Comparison of ENCODE assay signal across 20 cellular contexts in genomic region chr3:184576457-184577240, GRCh38. TPM values are rescaled to one million over a fixed set of nuclear protein-coding genes. Genes with fewer than 3 reads are reported as not detected.
"Had no signal": no experiment of that assay in that cellular context is flagged by ENCODE, and none has a peak within 500 bp of the region (broad histone marks: within the 10 kb centered on the region; RNA-seq: fewer than 3 reads in every experiment).

No MANE protein-coding gene starts in this region.

- H3K27ac ChIP-seq: heart left ventricle, neutrophil, spleen, upper lobe of left lung, vagina had no signal

- H3K9me3 Mint-ChIP-seq: endodermal cell; natural killer cell; stimulated activated naive B cell treated with anti-CD40 and anti-IgM and Interleukin-4, amounts not matched to agents 10 μg/mL and 1 μg/mL and 100 μg/mL, for 72 hours had no signal

- H3K4me1 Mint-ChIP-seq: natural killer cell had no signal

- H3K36me3 ChIP-seq: neutrophil had no signal

- DNase-seq: cerebellar nuclear complex; dermis blood vessel endothelial cell; endodermal cell; foreskin melanocyte; heart left ventricle; hypothalamus; kidney glomerular epithelial cell; natural killer cell; spleen; stimulated activated CD4-positive, alpha-beta T cell treated with anti-CD3 and anti-CD28 coated beads, Interleukin-15, amount 100 ng/mL, for 24 hours; stimulated activated CD4-positive, alpha-beta T cell treated with anti-CD3 and anti-CD28 coated beads, Interleukin-1b, Interleukin-23, amount 100 ng/mL, for 48 hours; stimulated activated CD4-positive, alpha-beta T cell treated with anti-CD3 and anti-CD28 coated beads, Interleukin-4, amount 100 ng/mL, for 24 hours; stimulated activated naive B cell treated with anti-CD40 and anti-IgM and Interleukin-4, amounts not matched to agents 10 μg/mL and 1 μg/mL and 100 μg/mL, for 72 hours had no signal

- H3K4me3 Mint-ChIP-seq: endodermal cell; natural killer cell; stimulated activated naive B cell treated with anti-CD40 and anti-IgM and Interleukin-4, amounts not matched to agents 10 μg/mL and 1 μg/mL and 100 μg/mL, for 72 hours had no signal

- H3K9me3 ChIP-seq: heart left ventricle, neutrophil, spleen, upper lobe of left lung, vagina had no signal

- FAIRE-seq: colon, islet of Langerhans had no signal

- H3K4me3 ChIP-seq: heart left ventricle, spleen, upper lobe of left lung, vagina had no signal

- ATAC-seq: heart left ventricle; natural killer cell; sciatic nerve; stimulated activated naive B cell treated with anti-CD40 and anti-IgM and Interleukin-4, amounts not matched to agents 10 μg/mL and 1 μg/mL and 100 μg/mL, for 72 hours had no signal

- H3K36me3 Mint-ChIP-seq: natural killer cell; stimulated activated naive B cell treated with anti-CD40 and anti-IgM and Interleukin-4, amounts not matched to agents 10 μg/mL and 1 μg/mL and 100 μg/mL, for 72 hours had no signal

- H3K27ac Mint-ChIP-seq: endodermal cell; natural killer cell; stimulated activated naive B cell treated with anti-CD40 and anti-IgM and Interleukin-4, amounts not matched to agents 10 μg/mL and 1 μg/mL and 100 μg/mL, for 72 hours had no signal

- H3K27me3 ChIP-seq: heart left ventricle, upper lobe of left lung, vagina had no signal

RNA-seq across cellular contexts. Expression of gene EPHB3, which starts 15.1 kb away (rescaled TPM):
- total RNA-seq: natural killer cell, pulmonary artery endothelial cell had no signal
